21 cellular contexts compared by ENCODE assay signal in the genomic region with DNA sequence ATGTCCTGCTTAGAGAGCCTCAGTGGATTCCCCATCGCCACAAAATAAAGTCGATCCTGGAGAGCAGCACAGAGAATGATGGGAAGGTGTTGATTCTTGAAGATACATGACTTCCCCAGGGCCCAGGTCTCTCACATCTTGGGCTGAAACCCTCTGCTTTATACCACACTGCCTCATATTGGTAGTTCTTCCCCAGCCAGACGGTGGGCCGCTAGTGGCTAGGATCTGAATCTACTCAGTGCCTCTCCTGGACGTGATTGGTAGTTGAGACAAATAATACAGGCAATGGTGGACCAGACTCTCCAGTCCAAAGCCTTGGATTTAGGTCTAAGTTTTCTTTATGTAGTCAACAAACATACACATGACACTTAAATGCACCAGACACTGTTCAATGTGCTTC.
"Had no signal": no experiment of that assay in that cellular context is flagged by ENCODE, and none has a peak within 500 bp of the region (broad histone marks: within the 10 kb centered on the region; RNA-seq: fewer than 3 reads in every experiment).

No MANE protein-coding gene starts in this region.

- ATAC-seq: gastrocnemius medialis, left ventricle myocardium superior, right lobe of liver had no signal

- H3K27me3 Mint-ChIP-seq: activated B cell treated with CpG ODN at 0.5 μM for 24 hours; activated CD4-positive, alpha-beta memory T cell treated with anti-CD3 and anti-CD28 coated beads, Interleukin-2, amount 10 ng/mL, durations not matched to agents 7 days and 5 days; activated naive CD8-positive, alpha-beta T cell treated with anti-CD3 and anti-CD28 coated beads, Interleukin-2, amount 10 ng/mL, durations not matched to agents 7 days and 5 days had no signal

- H3K36me3 Mint-ChIP-seq: activated naive CD8-positive, alpha-beta T cell treated with anti-CD3 and anti-CD28 coated beads, Interleukin-2, amount 10 ng/mL, durations not matched to agents 7 days and 5 days had no signal

- H3K4me3 ChIP-seq: breast epithelium, coronary artery, esophagus muscularis mucosa, gastrocnemius medialis, right lobe of liver, skin epidermis, testis had no signal

- H3K27ac Mint-ChIP-seq: activated B cell treated with CpG ODN at 0.5 μM for 24 hours; activated CD4-positive, alpha-beta memory T cell treated with anti-CD3 and anti-CD28 coated beads, Interleukin-2, amount 10 ng/mL, durations not matched to agents 7 days and 5 days had no signal

- H3K27ac ChIP-seq: breast epithelium, coronary artery, esophagus muscularis mucosa, gastrocnemius medialis, right lobe of liver, testis had no signal

- H3K27me3 ChIP-seq: breast epithelium, esophagus muscularis mucosa, gastrocnemius medialis, right lobe of liver, testis had no signal

- DNase-seq: activated B cell treated with CpG ODN at 0.5 μM for 24 hours; activated CD4-positive, alpha-beta memory T cell treated with anti-CD3 and anti-CD28 coated beads, Interleukin-2, amount 10 ng/mL, durations not matched to agents 7 days and 5 days; activated CD4-positive, alpha-beta T cell treated with anti-CD3 and anti-CD28 coated beads for 48 hours; activated naive CD8-positive, alpha-beta T cell treated with anti-CD3 and anti-CD28 coated beads, Interleukin-2, amount 10 ng/mL, durations not matched to agents 7 days and 5 days; activated T-cell treated with anti-CD3 and anti-CD28 coated beads for 4 hours; amniotic stem cell; cerebellar nuclear complex; gastrocnemius medialis; hippocampal formation; left ventricle myocardium superior; mammary epithelial cell; nucleus accumbens; right lobe of liver; stimulated activated CD4-positive, alpha-beta T cell treated with anti-CD3 and anti-CD28 coated beads, Interleukin-1b, Interleukin-23, amount 100 ng/mL, for 48 hours; testis; trophoblast cell had no signal

- H3K4me1 ChIP-seq: breast epithelium had no signal

- H3K9me3 ChIP-seq: breast epithelium, esophagus muscularis mucosa, gastrocnemius medialis, right lobe of liver, testis had no signal

- H3K4me3 Mint-ChIP-seq: activated B cell treated with CpG ODN at 0.5 μM for 24 hours; activated CD4-positive, alpha-beta memory T cell treated with anti-CD3 and anti-CD28 coated beads, Interleukin-2, amount 10 ng/mL, durations not matched to agents 7 days and 5 days; activated naive CD4-positive, alpha-beta T cell treated with anti-CD3 and anti-CD28 coated beads for 36 hours; activated naive CD8-positive, alpha-beta T cell treated with anti-CD3 and anti-CD28 coated beads, Interleukin-2, amount 10 ng/mL, durations not matched to agents 7 days and 5 days had no signal

- H3K36me3 ChIP-seq: breast epithelium, gastrocnemius medialis, right lobe of liver had no signal
